ENCODE assay signal across 8 cellular contexts in the genomic region with DNA sequence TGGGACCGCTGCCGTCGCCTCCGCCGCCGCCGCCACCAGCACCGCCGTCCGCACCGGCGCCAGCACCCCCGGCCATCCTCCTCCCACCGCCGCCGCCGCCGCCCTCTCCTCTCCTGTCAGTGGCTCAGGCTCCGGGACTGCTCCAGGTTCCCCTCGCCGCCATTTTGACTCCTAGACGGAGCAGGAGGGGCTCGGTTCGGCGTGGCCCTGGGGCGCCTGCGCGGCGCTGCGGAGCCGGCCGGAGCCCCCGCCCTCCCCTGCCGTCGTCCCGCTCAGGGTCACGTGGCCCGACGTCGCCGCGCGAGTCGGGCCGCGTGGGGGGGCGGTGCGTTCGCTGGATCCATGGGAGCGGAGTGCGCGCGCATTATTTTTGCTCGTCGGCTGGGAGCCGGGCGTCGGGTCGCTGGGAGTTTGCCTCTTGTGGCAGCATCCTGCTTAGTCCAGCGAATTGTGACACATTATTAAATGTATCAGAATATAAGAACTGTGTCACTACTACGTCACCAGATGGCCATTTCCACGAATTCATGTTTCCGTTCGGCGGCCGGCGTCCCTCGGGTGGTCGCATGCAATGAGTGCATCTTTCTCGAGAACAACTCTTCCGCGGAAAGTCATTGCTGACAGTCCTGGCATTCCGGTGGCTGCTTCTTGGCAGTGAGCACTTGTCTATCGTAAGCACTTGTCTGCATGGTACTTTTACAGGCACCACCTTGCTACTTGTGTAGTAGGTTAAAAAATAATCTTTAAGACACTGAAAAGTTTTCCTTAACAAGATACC. TPM values are rescaled to one million over a fixed set of nuclear protein-coding genes. Genes with fewer than 3 reads are reported as not detected.
A peak's percentile ranks its signal among the peaks of the same experiment; 100 is the strongest.
DNase-seq lines count a peak whose midpoint lies in the region; ATAC-seq lines count a peak whose summit lies in the region.

A gene with protein sequence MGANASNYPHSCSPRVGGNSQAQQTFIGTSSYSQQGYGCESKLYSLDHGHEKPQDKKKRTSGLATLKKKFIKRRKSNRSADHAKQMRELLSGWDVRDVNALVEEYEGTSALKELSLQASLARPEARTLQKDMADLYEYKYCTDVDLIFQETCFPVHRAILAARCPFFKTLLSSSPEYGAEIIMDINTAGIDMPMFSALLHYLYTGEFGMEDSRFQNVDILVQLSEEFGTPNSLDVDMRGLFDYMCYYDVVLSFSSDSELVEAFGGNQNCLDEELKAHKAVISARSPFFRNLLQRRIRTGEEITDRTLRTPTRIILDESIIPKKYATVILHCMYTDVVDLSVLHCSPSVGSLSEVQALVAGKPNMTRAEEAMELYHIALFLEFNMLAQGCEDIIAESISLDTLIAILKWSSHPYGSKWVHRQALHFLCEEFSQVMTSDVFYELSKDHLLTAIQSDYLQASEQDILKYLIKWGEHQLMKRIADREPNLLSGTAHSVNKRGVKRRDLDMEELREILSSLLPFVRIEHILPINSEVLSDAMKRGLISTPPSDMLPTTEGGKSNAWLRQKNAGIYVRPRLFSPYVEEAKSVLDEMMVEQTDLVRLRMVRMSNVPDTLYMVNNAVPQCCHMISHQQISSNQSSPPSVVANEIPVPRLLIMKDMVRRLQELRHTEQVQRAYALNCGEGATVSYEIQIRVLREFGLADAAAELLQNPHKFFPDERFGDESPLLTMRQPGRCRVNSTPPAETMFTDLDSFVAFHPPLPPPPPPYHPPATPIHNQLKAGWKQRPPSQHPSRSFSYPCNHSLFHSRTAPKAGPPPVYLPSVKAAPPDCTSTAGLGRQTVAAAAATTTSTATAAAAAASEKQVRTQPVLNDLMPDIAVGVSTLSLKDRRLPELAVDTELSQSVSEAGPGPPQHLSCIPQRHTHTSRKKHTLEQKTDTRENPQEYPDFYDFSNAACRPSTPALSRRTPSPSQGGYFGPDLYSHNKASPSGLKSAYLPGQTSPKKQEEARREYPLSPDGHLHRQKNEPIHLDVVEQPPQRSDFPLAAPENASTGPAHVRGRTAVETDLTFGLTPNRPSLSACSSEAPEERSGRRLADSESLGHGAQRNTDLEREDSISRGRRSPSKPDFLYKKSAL (minus strand): TSS at position 184 of the 778 bp plus-strand sequence. CDS start 36,985 bp downstream, outside the sequence.

- DNase-seq in DMS114 treated with DMSO at 0.1 percent for 48 hours (lab: John Stamatoyannopoulos, UW; ENCODE audit: unreplicated experiment) (peak; percentile 89), OCI-M1 (lab: John Stamatoyannopoulos, UW) (peak; percentile 97), activated T-cell treated with anti-CD3 and anti-CD28 coated beads for 24 hours (ENCODE audit: low read depth) (peak; percentile 93), epidermal melanocyte (ENCODE audit: insufficient read length, low spot score) (peak; percentile 94)
- peak; percentile 91 to 97 for DNase-seq in stimulated activated CD8-positive, alpha-beta memory T cell treated with anti-CD3 and anti-CD28 coated beads, Interleukin-2, amount 100 ng/mL, for 48 hours (ENCODE audit: low read depth in 2 of 2)

- H3K9me3 Mint-ChIP-seq in IgD-negative memory B cell, result no peaks in the 10 kb centered on the region

- H3K4me1 ChIP-seq in mononuclear cell (ENCODE audit: insufficient read depth, low read length), result peaks cover 34% of the 10 kb centered on the region

- no peaks in the 10 kb centered on the region for H3K9me3 ChIP-seq in mononuclear cell (ENCODE audit: low read depth, low read length)

- peak within 1 kb of the TSS; percentile 90 to 97 (median 96) for H3K4me3 Mint-ChIP-seq in IgD-negative memory B cell

- peak; percentile 83 for ATAC-seq in GM21529 (IDR thresholded peaks at IDR 0.05; ENCODE audit: unreplicated experiment)

- no peaks in the 10 kb centered on the region for H3K36me3 Mint-ChIP-seq in IgD-negative memory B cell

- peaks cover 33 to 43% (median 41%) of the 10 kb centered on the region in 3 donors for H3K4me1 Mint-ChIP-seq in IgD-negative memory B cell

- no peaks in the 10 kb centered on the region for H3K27me3 Mint-ChIP-seq in IgD-negative memory B cell

- H3K27me3 ChIP-seq in mononuclear cell (ENCODE audit: insufficient read depth, low read length), result no peaks in the 10 kb centered on the region

- peak within 1 kb of the TSS; percentile 63 for H3K4me3 ChIP-seq in mononuclear cell (ENCODE audit: low read length)

- H3K27ac Mint-ChIP-seq in IgD-negative memory B cell, result peak within 1 kb of the TSS; percentile 85 to 97 (median 94)

RNA-seq across cellular contexts. Expression of the gene that starts here (rescaled TPM):
- polyA plus RNA-seq in IgD-negative memory B cell, result 16.1 TPM
- 10.4 TPM for total RNA-seq in mononuclear cell

Comparison
In these comparisons a context has a peak if more than half of its experiments do, and no peak if none do; other contexts are left out.
1. Peak in every context shown above with its lines: DNase-seq, ATAC-seq and H3K4me3 ChIP-seq.